Comparison of ENCODE assay signal across 3 cellular contexts in genomic region chr2:2716771-2717170, GRCh38.
"Had no signal": no experiment of that assay in that cellular context is flagged by ENCODE, and none has a peak within 500 bp of the region (broad histone marks: within the 10 kb centered on the region; RNA-seq: fewer than 3 reads in every experiment).

No MANE protein-coding gene starts in this region.

- DNase-seq: GDM1, GF-D8 had no signal

- H3K4me3 ChIP-seq: GM12878 had no signal

- ATAC-seq: GM12878 had no signal
